Comparison of ENCODE assay signal across 20 cellular contexts in the genomic region with DNA sequence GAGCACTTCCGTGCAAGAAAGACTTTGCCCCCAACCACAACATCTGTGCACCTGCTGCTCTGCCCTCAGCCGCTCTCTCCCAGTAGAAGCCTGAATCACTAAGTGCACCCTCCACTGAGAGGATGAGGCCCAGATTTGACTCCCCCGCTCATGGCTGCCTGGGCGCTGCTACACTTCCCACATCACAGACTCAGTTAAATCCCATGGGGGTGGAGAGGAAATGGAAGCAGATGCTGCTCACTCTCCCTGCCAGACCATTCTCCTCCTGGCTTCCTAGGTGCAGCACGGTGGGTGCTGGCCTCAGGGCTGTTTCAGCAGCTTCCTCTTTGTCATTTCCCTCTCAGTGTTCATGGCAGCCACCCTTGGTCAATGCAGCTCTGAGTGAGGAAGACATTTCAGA. TPM values are rescaled to one million over a fixed set of nuclear protein-coding genes. Genes with fewer than 3 reads are reported as not detected.
DNase-seq lines count a peak whose midpoint lies in the region; ATAC-seq, FAIRE-seq and TF ChIP-seq lines count a peak whose summit lies in the region.
"Had no signal": no experiment of that assay in that cellular context is flagged by ENCODE, and none has a peak within 500 bp of the region (broad histone marks: within the 10 kb centered on the region; RNA-seq: fewer than 3 reads in every experiment).

No MANE protein-coding gene starts in this region.

- no peak overlapping the region for H3K14ac ChIP-seq in H1 (ENCODE audit: insufficient read length)

- no peak for TF ChIP-seq EP300 in H1 (IDR thresholded peaks at IDR 0.05; ENCODE audit: borderline replicate concordance in 1 of 2, low read depth in 2 of 2, low read length in 2 of 2)

- no peaks in the 10 kb centered on the region for H4K20me1 ChIP-seq in H1 (replicated peaks in 1 of 2; ENCODE audit: control insufficient read depth in 1 of 2, insufficient read depth in 2 of 2, low read length in 2 of 2)

- WGBS in H1 (ENCODE audit: extremely low coverage in 1 of 2, insufficient coverage in 1 of 2, insufficient read length in 1 of 2, insufficient replicate concordance in 2 of 2, low coverage in 1 of 2, low lambda C conversion rate in 2 of 2, missing lambda C conversion rate in 1 of 2), 2 experiments, result 88% methylated on average over 5 of the region's 5 CpGs; no CpG with 5 or more reads in 1 of the 2 experiments

- H3K23me2 ChIP-seq in H1 (ENCODE audit: low read depth, low read length), result no peaks in the 10 kb centered on the region; the same call in 1 of the 2 replicates

- no peaks in the 10 kb centered on the region for H3K36me3 ChIP-seq in H1 (ENCODE audit: control insufficient read depth in 2 of 4, insufficient read depth in 4 of 4, low read length in 3 of 4)
- H3K36me3 ChIP-seq: upper lobe of left lung had no signal

- H3K4me2 ChIP-seq in H1 (ENCODE audit: insufficient read depth in 1 of 2, low read depth in 2 of 2, low read length in 2 of 2), result no peak overlapping the region

- intact Hi-C loops in activated CD4-positive, alpha-beta T cell treated with anti-CD3 and anti-CD28 coated beads for 36 hours (cut with DNase I, micrococcal nuclease), result loop anchor here (5.0 to 10.0 kb wide), 3 partner anchors 43 to 72 kb away; no protein-coding TSS in a partner anchor
- intact Hi-C loops in posterior vena cava (cut with DNase I), result no loop called here

- no peak overlapping the region for H3K4me3 Mint-ChIP-seq in activated CD4-positive, alpha-beta T cell treated with anti-CD3 and anti-CD28 coated beads for 36 hours
- no peak overlapping the region for H3K4me3 Mint-ChIP-seq in stimulated activated memory B cell treated with anti-CD40 and anti-IgM and Interleukin-4, amounts not matched to agents 10 μg/mL and 1 μg/mL and 100 μg/mL, for 72 hours
- H3K4me3 Mint-ChIP-seq: activated CD8-positive, alpha-beta T cell treated with anti-CD3 and anti-CD28 coated beads for 36 hours; endodermal cell had no signal

- H3K4me3 ChIP-seq in NB4 (ENCODE audit: low read depth, low read length), result no peak overlapping the region
- H3K4me3 ChIP-seq in H1 (ENCODE audit: extremely low read depth in 1 of 4, insufficient read depth in 2 of 4, low read depth in 3 of 4, low read length in 4 of 4), result no peak overlapping the region
- H3K4me3 ChIP-seq: upper lobe of left lung had no signal

- no peak overlapping the region for H3K56ac ChIP-seq in H1 (replicated peaks; ENCODE audit: insufficient read length, low read depth, low read length)

- H3K9ac ChIP-seq in H1 (replicated peaks in 1 of 4; ENCODE audit: extremely low read depth in 1 of 4, low read depth in 3 of 4, low read length in 3 of 4), result no peak overlapping the region
- H3K9ac ChIP-seq: parathyroid adenoma had no signal

- no peak overlapping the region for H4K5ac ChIP-seq in H1 (ENCODE audit: insufficient read length, low read depth, low read length)

- peak overlapping the region; percentile 83 for H3K27ac Mint-ChIP-seq in activated CD4-positive, alpha-beta T cell treated with anti-CD3 and anti-CD28 coated beads for 36 hours
- H3K27ac Mint-ChIP-seq in stimulated activated memory B cell treated with anti-CD40 and anti-IgM and Interleukin-4, amounts not matched to agents 10 μg/mL and 1 μg/mL and 100 μg/mL, for 72 hours, result no peak overlapping the region
- H3K27ac Mint-ChIP-seq: activated CD8-positive, alpha-beta T cell treated with anti-CD3 and anti-CD28 coated beads for 36 hours; activated T-helper 2 cell treated with anti-CD3 and anti-CD28 coated beads, Interferon-gamma antibody, Interleukin-2, Interleukin-4, amounts not matched to agents 10 μg/mL and 5 μg/mL and 100 μg/mL, durations not matched to agents 14 hours and 24 hours and 36 hours; endodermal cell had no signal

- H2BK20ac ChIP-seq in H1 (ENCODE audit: low read length), result no peak overlapping the region

- no peaks in the 10 kb centered on the region for H3K9me3 Mint-ChIP-seq in activated CD4-positive, alpha-beta T cell treated with anti-CD3 and anti-CD28 coated beads for 36 hours (ENCODE audit: low read depth)
- peaks cover 2% of the 10 kb centered on the region for H3K9me3 Mint-ChIP-seq in stimulated activated memory B cell treated with anti-CD40 and anti-IgM and Interleukin-4, amounts not matched to agents 10 μg/mL and 1 μg/mL and 100 μg/mL, for 72 hours
- H3K9me3 Mint-ChIP-seq: activated CD8-positive, alpha-beta T cell treated with anti-CD3 and anti-CD28 coated beads for 36 hours; activated T-helper 2 cell treated with anti-CD3 and anti-CD28 coated beads, Interferon-gamma antibody, Interleukin-2, Interleukin-4, amounts not matched to agents 10 μg/mL and 5 μg/mL and 100 μg/mL, durations not matched to agents 14 hours and 24 hours and 36 hours had no signal

- no peak for FAIRE-seq in H1 (lab: Jason Lieb, UNC)

- no peak overlapping the region for H2BK120ac ChIP-seq in H1 (replicated peaks; ENCODE audit: low read depth, low read length)

- H3K18ac ChIP-seq in H1 (ENCODE audit: extremely low read depth, low read length), result no peak overlapping the region

- H3K27ac ChIP-seq in H1 (ENCODE audit: low read depth, low read length), result no peak overlapping the region
- H3K27ac ChIP-seq: parathyroid adenoma, upper lobe of left lung had no signal

- POLR2A ChIA-PET in activated CD4-positive, alpha-beta T cell treated with anti-CD3 and anti-CD28 coated beads for 36 hours (lab: Charles Lee), result no interaction called here
- POLR2A ChIA-PET in H1 (lab: Charles Lee; ENCODE audit: partially characterized antibody) (no interaction called here), HEK293T (lab: Yijun Ruan, JAX) (no interaction called here)

- no peaks in the 10 kb centered on the region for H3K36me3 Mint-ChIP-seq in activated CD4-positive, alpha-beta T cell treated with anti-CD3 and anti-CD28 coated beads for 36 hours (ENCODE audit: low read depth)
- no peaks in the 10 kb centered on the region for H3K36me3 Mint-ChIP-seq in stimulated activated memory B cell treated with anti-CD40 and anti-IgM and Interleukin-4, amounts not matched to agents 10 μg/mL and 1 μg/mL and 100 μg/mL, for 72 hours

- no peak overlapping the region for H4K91ac ChIP-seq in H1 (replicated peaks; ENCODE audit: insufficient read length, low read length)

- peaks cover 6 to 17% (median 13%) of the 10 kb centered on the region in 4 experiments; a peak in 6 of 7 replicates for H3K4me1 ChIP-seq in H1 (replicated peaks in 1 of 4; ENCODE audit: control insufficient read depth in 3 of 4, insufficient read depth in 4 of 4, low read length in 3 of 4)
- H3K4me1 ChIP-seq: parathyroid adenoma had no signal

- H3K27me3 Mint-ChIP-seq in activated CD4-positive, alpha-beta T cell treated with anti-CD3 and anti-CD28 coated beads for 36 hours, result peaks cover 2% of the 10 kb centered on the region
- H3K27me3 Mint-ChIP-seq in stimulated activated memory B cell treated with anti-CD40 and anti-IgM and Interleukin-4, amounts not matched to agents 10 μg/mL and 1 μg/mL and 100 μg/mL, for 72 hours, result peaks cover 15% of the 10 kb centered on the region

- H3K4ac ChIP-seq in H1 (replicated peaks; ENCODE audit: insufficient read length, low read depth, low read length), result no peak overlapping the region

- peak; percentile 61 for ATAC-seq in activated CD4-positive, alpha-beta T cell treated with anti-CD3 and anti-CD28 coated beads for 36 hours
- ATAC-seq in stimulated activated memory B cell treated with anti-CD40 and anti-IgM and Interleukin-4, amounts not matched to agents 10 μg/mL and 1 μg/mL and 100 μg/mL, for 72 hours, result peak; percentile 28
- no peak for ATAC-seq in HG03095 (IDR thresholded peaks at IDR 0.05; ENCODE audit: unreplicated experiment)
- ATAC-seq: activated CD8-positive, alpha-beta T cell treated with anti-CD3 and anti-CD28 coated beads for 36 hours had no signal

- 0 out of 2 replicates have a peak overlapping the region, but pooled peaks have one; percentile 72 for H2BK12ac ChIP-seq in H1 (ENCODE audit: low read depth, low read length)

- no peak overlapping the region for H2BK5ac ChIP-seq in H1 (ENCODE audit: low read depth, low read length)

- H3K23ac ChIP-seq in H1 (ENCODE audit: insufficient read length), result no peak overlapping the region

- no peaks in the 10 kb centered on the region for H3K79me2 ChIP-seq in H1 (ENCODE audit: control insufficient read depth in 1 of 2, insufficient read depth in 2 of 2, low read length in 2 of 2)
- H3K79me2 ChIP-seq: parathyroid adenoma had no signal

- H3K4me1 Mint-ChIP-seq in activated CD4-positive, alpha-beta T cell treated with anti-CD3 and anti-CD28 coated beads for 36 hours, result peaks cover 54% of the 10 kb centered on the region
- H3K4me1 Mint-ChIP-seq in stimulated activated memory B cell treated with anti-CD40 and anti-IgM and Interleukin-4, amounts not matched to agents 10 μg/mL and 1 μg/mL and 100 μg/mL, for 72 hours, result no peaks in the 10 kb centered on the region

- TF ChIP-seq POLR2A in NB4 (IDR thresholded peaks at IDR 0.05; ENCODE audit: extremely low read depth, insufficient read length) (no peak), H1 (IDR thresholded peaks at IDR 0.05; ENCODE audit: control extremely low read depth in 1 of 2, low read depth in 2 of 2, low read length in 2 of 2) (no peak)

- no peak overlapping the region for H2AFZ ChIP-seq in H1 (ENCODE audit: low read length)
- H2AFZ ChIP-seq: parathyroid adenoma had no signal

- CTCF ChIA-PET in activated CD4-positive, alpha-beta T cell treated with anti-CD3 and anti-CD28 coated beads for 36 hours (lab: Charles Lee), result interaction anchor here (0.5 to 0.6 kb wide), 2 partner anchors 274 to 515 kb away, joined by 3 to 4 read pairs; no protein-coding TSS in a partner anchor
- CTCF ChIA-PET in H1 (lab: Charles Lee; ENCODE audit: partially characterized antibody) (no interaction called here), HEK293T (lab: Yijun Ruan, JAX) (no interaction called here)

- H3K79me1 ChIP-seq in H1 (ENCODE audit: low read depth, low read length), result no peaks in the 10 kb centered on the region

- no peak overlapping the region for H2BK15ac ChIP-seq in H1 (ENCODE audit: low read length)

- DNase-seq in activated CD4-positive, alpha-beta T cell treated with anti-CD3 and anti-CD28 coated beads for 36 hours, result peak; percentile 44
- DNase-seq in activated CD4-positive, alpha-beta T cell treated with anti-CD3 and anti-CD28 coated beads for 48 hours, result no peak
- peak; percentile 90 for DNase-seq in NB4 (ENCODE audit: low read depth)
- DNase-seq in H1 (ENCODE audit: low read depth in 1 of 2, low spot score in 2 of 2), result no peak
- DNase-seq in posterior vena cava (ENCODE audit: low spot score), result no peak
- DNase-seq in HEK293T (ENCODE audit: extremely low spot score), result no peak
- DNase-seq: activated CD8-positive, alpha-beta T cell treated with anti-CD3 and anti-CD28 coated beads for 36 hours; cerebellar nuclear complex; EL; endodermal cell; Karpas-422; NCI-H1436 treated with DMSO at 0.1 percent for 48 hours; upper lobe of left lung had no signal

- no peak overlapping the region for H4K8ac ChIP-seq in H1 (ENCODE audit: extremely low read depth, insufficient read depth, low read length)

- TF ChIP-seq CTCF in NB4 (IDR thresholded peaks at IDR 0.05; ENCODE audit: low read depth, low read length) (no peak), H1 (IDR thresholded peaks at IDR 0.05; ENCODE audit: control extremely low read depth in 1 of 3, insufficient read depth in 1 of 3, low read depth in 1 of 3, low read length in 3 of 3) (no peak)

- TF ChIP-seq RAD21 in H1 (IDR thresholded peaks at IDR 0.05 in 1 of 2, conservative IDR thresholded peaks at IDR 0.05 in 1 of 2; ENCODE audit: low read depth in 2 of 2, low read length in 2 of 2), result no peak

- H3K9me3 ChIP-seq in H1 (ENCODE audit: insufficient read depth in 2 of 2, low read depth in 1 of 2, low read length in 1 of 2), result no peaks in the 10 kb centered on the region
- H3K9me3 ChIP-seq: upper lobe of left lung had no signal

- H3K27me3 ChIP-seq in H1 (replicated peaks in 1 of 4; ENCODE audit: control insufficient read depth in 3 of 4, extremely low read depth in 1 of 4, insufficient read depth in 3 of 4, low read length in 3 of 4), result no peaks in the 10 kb centered on the region
- H3K27me3 ChIP-seq: upper lobe of left lung had no signal

- no peak overlapping the region for H2AK5ac ChIP-seq in H1 (ENCODE audit: low read depth, low read length)

RNA-seq across cellular contexts. Expression of gene CST5, which starts 4.8 kb away (rescaled TPM):
- not detected for total RNA-seq in activated CD4-positive, alpha-beta T cell treated with anti-CD3 and anti-CD28 coated beads for 36 hours
- not detected in 2 replicates for total RNA-seq in H1 (2021; fragmentation: NEBNext Ultra II Directional; extraction: Animal tissue kit (Norgen Biotek cat#: 25700))
- not detected in 2 replicates for polyA plus RNA-seq in H1 (2011; rRNA removed)
- not detected for polyA plus RNA-seq in H1 (2011; cell fraction: cytosol; rRNA removed)
- polyA plus RNA-seq in H1 (2011; cell fraction: nucleus; rRNA removed), result not detected
- not detected in 4 replicates for polyA plus RNA-seq in H1 (2012, experiment 1 of 2)
- not detected for polyA plus RNA-seq in H1 (2012, experiment 2 of 2)
- not detected for polyA plus RNA-seq in H1 (2013, experiment 1 of 2)
- polyA plus RNA-seq in H1 (2013, experiment 2 of 2), result not detected
- polyA minus RNA-seq in H1 (2011; rRNA and poly(A)+ RNA removed), result not detected in 2 replicates
- polyA minus RNA-seq in H1 (2011; cell fraction: cytosol; rRNA and poly(A)+ RNA removed), result not detected
- polyA minus RNA-seq in H1 (2011; cell fraction: nucleus; rRNA and poly(A)+ RNA removed), result not detected
- total RNA-seq in posterior vena cava, result not detected
- total RNA-seq: A172; activated CD8-positive, alpha-beta T cell treated with anti-CD3 and anti-CD28 coated beads for 36 hours; activated T-helper 2 cell treated with anti-CD3 and anti-CD28 coated beads, Interferon-gamma antibody, Interleukin-2, Interleukin-4, amounts not matched to agents 10 μg/mL and 5 μg/mL and 100 μg/mL, durations not matched to agents 14 hours and 24 hours and 36 hours; endodermal cell; fibroblast of villous mesenchyme; NCI-H460 had no signal

RNA-seq across cellular contexts. Expression of gene CST2, which starts 48.2 kb away (rescaled TPM):
- total RNA-seq in activated CD4-positive, alpha-beta T cell treated with anti-CD3 and anti-CD28 coated beads for 36 hours, result not detected
- not detected in 2 replicates for total RNA-seq in H1 (2021; fragmentation: NEBNext Ultra II Directional; extraction: Animal tissue kit (Norgen Biotek cat#: 25700))
- not detected in 2 replicates for polyA plus RNA-seq in H1 (2011; rRNA removed)
- not detected for polyA plus RNA-seq in H1 (2011; cell fraction: cytosol; rRNA removed)
- not detected for polyA plus RNA-seq in H1 (2011; cell fraction: nucleus; rRNA removed)
- not detected in 4 replicates for polyA plus RNA-seq in H1 (2012, experiment 1 of 2)
- polyA plus RNA-seq in H1 (2012, experiment 2 of 2), result not detected
- polyA plus RNA-seq in H1 (2013, experiment 1 of 2), result not detected
- polyA plus RNA-seq in H1 (2013, experiment 2 of 2), result not detected
- not detected in 2 replicates for polyA minus RNA-seq in H1 (2011; rRNA and poly(A)+ RNA removed)
- not detected for polyA minus RNA-seq in H1 (2011; cell fraction: cytosol; rRNA and poly(A)+ RNA removed)
- not detected for polyA minus RNA-seq in H1 (2011; cell fraction: nucleus; rRNA and poly(A)+ RNA removed)
- 1 to 10 TPM in 1 of 2 donors, not detected in 1; 1.2 TPM for total RNA-seq in posterior vena cava
- total RNA-seq: A172; activated CD8-positive, alpha-beta T cell treated with anti-CD3 and anti-CD28 coated beads for 36 hours; activated T-helper 2 cell treated with anti-CD3 and anti-CD28 coated beads, Interferon-gamma antibody, Interleukin-2, Interleukin-4, amounts not matched to agents 10 μg/mL and 5 μg/mL and 100 μg/mL, durations not matched to agents 14 hours and 24 hours and 36 hours; fibroblast of villous mesenchyme; NCI-H460 had no signal

Comparison
In these comparisons a context has a peak if more than half of its experiments do, and no peak if none do; other contexts are left out.
1. DNase-seq: peak in activated CD4-positive, alpha-beta T cell treated with anti-CD3 and anti-CD28 coated beads for 36 hours (single experiment) and NB4 (single experiment); none in activated CD4-positive, alpha-beta T cell treated with anti-CD3 and anti-CD28 coated beads for 48 hours (single experiment), H1 (0 of 2), posterior vena cava (single experiment) and HEK293T (single experiment).
2. intact Hi-C loops: an anchor here in activated CD4-positive, alpha-beta T cell treated with anti-CD3 and anti-CD28 coated beads for 36 hours (5.0 to 10.0 kb wide); none called in posterior vena cava.